20 cellular contexts compared by ENCODE assay signal in the genomic region with DNA sequence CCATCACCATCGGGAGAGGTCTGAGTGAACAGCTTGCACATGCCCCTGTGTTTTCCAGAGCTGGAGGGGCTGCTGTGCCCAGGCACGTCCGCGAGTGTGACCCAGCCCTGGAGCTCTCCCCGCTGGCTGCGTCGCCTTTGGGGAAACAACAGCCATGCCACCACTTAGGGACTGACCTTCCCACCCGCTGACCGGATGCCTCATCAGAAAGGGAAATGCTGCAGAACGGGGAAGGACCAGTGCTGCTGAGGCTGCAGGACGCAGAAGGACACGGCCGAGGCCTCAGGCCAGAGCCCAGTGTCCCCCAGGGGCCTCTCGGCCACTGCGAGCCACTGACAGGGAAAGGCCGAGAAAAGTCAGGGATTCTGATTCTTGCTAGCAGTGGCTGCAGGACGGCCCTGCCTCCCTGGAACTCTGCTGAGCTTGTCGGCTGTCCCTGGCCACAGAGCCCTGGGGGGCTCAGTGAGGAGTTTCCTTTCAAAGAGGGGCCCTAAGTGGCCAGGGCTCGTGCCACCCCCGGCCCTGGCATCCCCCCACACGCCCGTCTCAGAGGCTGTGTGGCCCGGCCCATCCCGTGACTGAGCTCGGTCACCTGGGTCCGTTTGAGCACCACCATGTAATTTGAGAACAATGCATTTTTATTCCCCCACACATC.
"Had no signal": no experiment of that assay in that cellular context is flagged by ENCODE, and none has a peak within 500 bp of the region (broad histone marks: within the 10 kb centered on the region; RNA-seq: fewer than 3 reads in every experiment).

No MANE protein-coding gene starts in this region.

- H3K36me3 ChIP-seq: breast epithelium, pancreas, stomach had no signal

- ATAC-seq: activated T-cell treated with anti-CD3 and anti-CD28 coated beads, Interleukin-2, amount 50 U/mL, for 4 hours; pancreas; stimulated activated effector memory CD8-positive, alpha-beta T cell treated with anti-CD3 and anti-CD28 coated beads, Interleukin-12 subunit alpha, Interleukin-12 subunit beta, amount 100 ng/mL, for 72 hours had no signal

- H3K4me3 ChIP-seq: breast epithelium, pancreas, stomach, testis had no signal

- DNase-seq: activated CD4-positive, alpha-beta T cell treated with anti-CD3 and anti-CD28 coated beads, Interleukin-2, amount 10 ng/mL, durations not matched to agents 24 days and 14 days; activated CD8-positive, alpha-beta memory T cell treated with anti-CD3 and anti-CD28 coated beads, Interleukin-2, amount 50 U/mL, for 4 hours; activated effector memory CD4-positive, alpha-beta T cell treated with Interleukin-2 at 50 U/mL for 16 hours; activated naive CD4-positive, alpha-beta T cell treated with anti-CD3 and anti-CD28 coated beads, Interleukin-2, amount 10 ng/mL, durations not matched to agents 7 days and 5 days; activated T-cell treated with anti-CD3 and anti-CD28 coated beads, Interleukin-2, amount 50 U/mL, for 4 hours; cerebellar nuclear complex; effector CD4-positive, alpha-beta T cell; head of caudate nucleus; mammary epithelial cell; naive B cell; small intestine; stimulated activated CD4-positive, alpha-beta T cell treated with anti-CD3 and anti-CD28 coated beads, Interleukin-4, amount 100 ng/mL, for 24 hours; stomach; T1000; testis had no signal

- FAIRE-seq: astrocyte, frontal cortex, pancreas, small intestine had no signal

- H3K27me3 ChIP-seq: breast epithelium, pancreas, testis had no signal

- H3K4me1 ChIP-seq: breast epithelium, pancreas, stomach had no signal

- H3K27ac ChIP-seq: breast epithelium, pancreas, stomach, testis had no signal

- H3K9me3 ChIP-seq: breast epithelium, pancreas, stomach, testis had no signal
